In the genomic region with DNA sequence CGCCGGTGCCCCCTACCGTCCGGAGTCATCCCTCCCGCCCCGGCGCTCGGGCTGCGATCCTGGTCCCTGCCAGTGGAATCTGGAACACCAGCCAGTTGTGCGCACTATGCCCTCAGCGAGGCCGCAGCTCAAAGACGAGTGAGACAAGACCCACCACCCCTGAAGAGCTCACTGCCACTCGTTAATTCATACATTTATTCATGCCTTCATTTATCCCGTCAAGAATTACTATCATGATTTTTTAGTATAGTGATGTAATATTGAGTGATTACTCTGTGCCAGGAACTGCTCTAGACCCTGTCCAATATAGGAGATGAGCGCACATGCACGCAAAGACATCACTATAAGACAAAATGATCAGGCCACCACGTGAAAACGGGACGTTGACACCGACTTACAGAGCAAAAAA, we compare ENCODE assay signal across 8 cellular contexts. TPM values are rescaled to one million over a fixed set of nuclear protein-coding genes. Genes with fewer than 3 reads are reported as not detected.
A peak's percentile ranks its signal among the peaks of the same experiment; 100 is the strongest.
DNase-seq lines count a peak whose midpoint lies in the region; ATAC-seq, FAIRE-seq and TF ChIP-seq lines count a peak whose summit lies in the region.

No MANE protein-coding gene starts in this region.

- H2AFZ ChIP-seq in HepG2 (ENCODE audit: low read length): no peak overlapping the region

- POLR2A ChIA-PET in HepG2 (lab: Yijun Ruan, JAX): interaction anchor here (0.6 to 2.0 kb wide), 13 partner anchors 8 to 337 kb away, joined by 3 to 14 read pairs (median 4); a partner anchor contains a TSS

- peaks cover 41% of the 10 kb centered on the region for H3K79me2 ChIP-seq in HepG2 (ENCODE audit: insufficient read depth, low read length)

- H3K9me3 ChIP-seq in HepG2 (ENCODE audit: low read length) (no peaks in the 10 kb centered on the region), subcutaneous abdominal adipose tissue (ENCODE audit: control insufficient read depth in 5 of 5, low read length in 5 of 5) (no peaks in the 10 kb centered on the region)

- H3K27ac ChIP-seq in HepG2 (ENCODE audit: extremely low read length, insufficient read depth, low read length) (peak overlapping the region; percentile 86), subcutaneous abdominal adipose tissue (ENCODE audit: low read depth, low read length) (peak overlapping the region; percentile 92)

- peak; percentile 65 for TF ChIP-seq CTCF in D721Med (IDR thresholded peaks at IDR 0.05; ENCODE audit: insufficient read depth, missing control alignments)
- TF ChIP-seq CTCF in choroid plexus epithelial cell (conservative IDR thresholded peaks at IDR 0.05; ENCODE audit: low read depth, low read length): peak; percentile 77
- peak; percentile 96 for TF ChIP-seq CTCF in HepG2 (CRISPR knock-in tag; IDR thresholded peaks at IDR 0.05)

- FAIRE-seq in D721Med (lab: Jason Lieb, UNC) (no peak), HepG2 (lab: Jason Lieb, UNC) (no peak)

- TF ChIP-seq EP300 in HepG2 (IDR thresholded peaks at IDR 0.05; ENCODE audit: low read depth in 2 of 2, low read length in 2 of 2) (no peak), HepG2 (CRISPR knock-in tag; IDR thresholded peaks at IDR 0.05; ENCODE audit: borderline replicate concordance) (no peak)

- peaks cover 5% of the 10 kb centered on the region; the same call in 1 of the 2 replicates for H4K20me1 ChIP-seq in HepG2 (ENCODE audit: insufficient read depth, low read length)

- CTCF ChIA-PET in HepG2 (lab: Yijun Ruan, JAX; ENCODE audit: low intra/inter-chr PET ratio, low total read pairs): interaction anchor here (0.7 to 3.9 kb wide), 2 partner anchors 328 to 334 kb away, joined by 4 to 53 read pairs; a partner anchor contains a TSS

- no peak for TF ChIP-seq RAD21 in HepG2 (CRISPR knock-in tag; IDR thresholded peaks at IDR 0.05)

- intact Hi-C loops in HepG2 (cut with micrococcal nuclease; ENCODE audit: unreplicated experiment): loop anchor here (5.0 kb wide), 2 partner anchors 52 to 222 kb away; no protein-coding TSS in a partner anchor

- DNase-seq in D721Med (ENCODE audit: insufficient read length, low spot score) (peak; percentile 68), NCI-H460 (ENCODE audit: extremely low read depth, low read depth) (peak; percentile 79), choroid plexus epithelial cell (ENCODE audit: low read depth) (peak; percentile 88), HepG2 (ENCODE audit: low spot score) (no peak), GDM1 (lab: John Stamatoyannopoulos, UW) (no peak)
- no peak for DNase-seq in stimulated activated naive CD4-positive, alpha-beta T cell (lab: John Stamatoyannopoulos, UW)

- ATAC-seq in GM19463 (IDR thresholded peaks at IDR 0.05; ENCODE audit: unreplicated experiment) (peak; percentile 4), HepG2 (peak; percentile 2)

- no peaks in the 10 kb centered on the region; a peak in 1 of 5 replicates for H3K27me3 ChIP-seq in HepG2 (ENCODE audit: control insufficient read depth in 1 of 2, insufficient read depth in 2 of 2, low read length in 2 of 2)
- no peaks in the 10 kb centered on the region for H3K27me3 ChIP-seq in subcutaneous abdominal adipose tissue (ENCODE audit: control insufficient read depth in 5 of 5, insufficient read depth in 4 of 5, low read length in 5 of 5)

- peak overlapping the region; percentile 94 for H3K4me3 ChIP-seq in choroid plexus epithelial cell (ENCODE audit: low read depth, low read length)
- peak overlapping the region in 2 of 3 experiments; percentile 69 to 88; a peak in 3 of 6 replicates for H3K4me3 ChIP-seq in HepG2 (replicated peaks in 1 of 3; ENCODE audit: insufficient read depth in 1 of 3, low read depth in 2 of 3, low read length in 3 of 3)
- peak overlapping the region; percentile 33 to 98 (median 94) for H3K4me3 ChIP-seq in subcutaneous abdominal adipose tissue (ENCODE audit: low read depth in 1 of 5, low read length in 5 of 5)

- no TSS peak for BruUV-seq in HepG2 (replicated peaks; lab: Mats Ljungman, UMichigan)

- 24% methylated on average over 12 of the region's 21 CpGs for WGBS in HepG2 (ENCODE audit: low lambda C conversion rate)

- peak overlapping the region; percentile 87; the same call in 1 of the 2 replicates for H3K9ac ChIP-seq in HepG2 (ENCODE audit: insufficient read depth, low read depth, low read length)
- H3K9ac ChIP-seq in subcutaneous abdominal adipose tissue (ENCODE audit: low read length in 5 of 5): peak overlapping the region in 4 of 5 donors; percentile 20 to 96 (median 88)

- H3K4me1 ChIP-seq in HepG2 (ENCODE audit: insufficient read depth, low read length) (peaks cover 24% of the 10 kb centered on the region), subcutaneous abdominal adipose tissue (ENCODE audit: control insufficient read depth in 5 of 5, insufficient read depth in 5 of 5, low read length in 5 of 5) (peaks cover 2 to 27% (median 23%) of the 10 kb centered on the region in 5 donors)

- peak overlapping the region; percentile 87 for H3K4me2 ChIP-seq in HepG2 (ENCODE audit: low read depth, low read length)

- H3K36me3 ChIP-seq in HepG2 (replicated peaks in 1 of 2; ENCODE audit: control insufficient read depth in 1 of 2, insufficient read depth in 2 of 2, low read length in 2 of 2) (no peaks in the 10 kb centered on the region), subcutaneous abdominal adipose tissue (ENCODE audit: control insufficient read depth in 5 of 5, insufficient read depth in 5 of 5, low read length in 5 of 5) (no peaks in the 10 kb centered on the region)

- TF ChIP-seq POLR2A in HepG2 (IDR thresholded peaks at IDR 0.05; ENCODE audit: insufficient read depth in 1 of 2, low read depth in 2 of 2, low read length in 2 of 2): no peak

- in situ Hi-C loops in HepG2 (cut with HindIII; ENCODE audit: extremely low pct_ligation_motif_present, low pct_unique_long_range_greater_than_20kb): loop anchor here (5.0 to 25.0 kb wide), 2 partner anchors 332 to 562 kb away; no protein-coding TSS in a partner anchor

TF ChIP-seq in HepG2, 621 proteins besides CTCF, POLR2A, EP300 and RAD21 (continues in another document):
- TF ChIP-seq ONECUT2 (CRISPR knock-in tag; IDR thresholded peaks at IDR 0.05): no peak
- no peak for TF ChIP-seq ARID2 (CRISPR knock-in tag; IDR thresholded peaks at IDR 0.05; ENCODE audit: borderline replicate concordance)
- no peak for TF ChIP-seq IKZF4 (CRISPR knock-in tag; IDR thresholded peaks at IDR 0.05; ENCODE audit: borderline replicate concordance, low read depth, not compliant biosample characterization)
- no peak for TF ChIP-seq PHB2 (IDR thresholded peaks at IDR 0.05; ENCODE audit: partially characterized antibody)
- TF ChIP-seq, protein P1, sequence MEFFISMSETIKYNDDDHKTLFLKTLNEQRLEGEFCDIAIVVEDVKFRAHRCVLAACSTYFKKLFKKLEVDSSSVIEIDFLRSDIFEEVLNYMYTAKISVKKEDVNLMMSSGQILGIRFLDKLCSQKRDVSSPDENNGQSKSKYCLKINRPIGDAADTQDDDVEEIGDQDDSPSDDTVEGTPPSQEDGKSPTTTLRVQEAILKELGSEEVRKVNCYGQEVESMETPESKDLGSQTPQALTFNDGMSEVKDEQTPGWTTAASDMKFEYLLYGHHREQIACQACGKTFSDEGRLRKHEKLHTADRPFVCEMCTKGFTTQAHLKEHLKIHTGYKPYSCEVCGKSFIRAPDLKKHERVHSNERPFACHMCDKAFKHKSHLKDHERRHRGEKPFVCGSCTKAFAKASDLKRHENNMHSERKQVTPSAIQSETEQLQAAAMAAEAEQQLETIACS (CRISPR knock-in tag; IDR thresholded peaks at IDR 0.05): no peak
- TF ChIP-seq PHF21A (CRISPR knock-in tag; IDR thresholded peaks at IDR 0.05): no peak
- TF ChIP-seq, protein P2, sequence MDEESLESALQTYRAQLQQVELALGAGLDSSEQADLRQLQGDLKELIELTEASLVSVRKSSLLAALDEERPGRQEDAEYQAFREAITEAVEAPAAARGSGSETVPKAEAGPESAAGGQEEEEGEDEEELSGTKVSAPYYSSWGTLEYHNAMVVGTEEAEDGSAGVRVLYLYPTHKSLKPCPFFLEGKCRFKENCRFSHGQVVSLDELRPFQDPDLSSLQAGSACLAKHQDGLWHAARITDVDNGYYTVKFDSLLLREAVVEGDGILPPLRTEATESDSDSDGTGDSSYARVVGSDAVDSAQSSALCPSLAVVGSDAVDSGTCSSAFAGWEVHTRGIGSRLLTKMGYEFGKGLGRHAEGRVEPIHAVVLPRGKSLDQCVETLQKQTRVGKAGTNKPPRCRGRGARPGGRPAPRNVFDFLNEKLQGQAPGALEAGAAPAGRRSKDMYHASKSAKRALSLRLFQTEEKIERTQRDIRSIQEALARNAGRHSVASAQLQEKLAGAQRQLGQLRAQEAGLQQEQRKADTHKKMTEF (CRISPR knock-in tag; IDR thresholded peaks at IDR 0.05): 0 out of 2 replicates have a peak, but pooled peaks have one; percentile 5
- no peak for TF ChIP-seq ASH2L (IDR thresholded peaks at IDR 0.05; ENCODE audit: insufficient read length, low read depth, low read length)

RNA-seq across cellular contexts. Expression of a gene that starts 0.3 kb away (rescaled TPM):
- 143 and 180 TPM in 2 replicates for total RNA-seq in NCI-H460 (2014; rRNA removed; shearing (Covaris generic))
- 411 and 502 TPM in 2 replicates for polyA plus RNA-seq in NCI-H460 (2014; cell fraction: nucleus; rRNA removed)
- 70.6 and 115 TPM in 2 replicates for total RNA-seq in HepG2 (2016; rRNA removed; fragmentation: Illumina TruSeq; extraction: Trizol)
- 24.6 and 24.8 TPM in 2 replicates for total RNA-seq in HepG2 (2016; cell fraction: cytosol; rRNA removed; fragmentation: Illumina TruSeq; extraction: Trizol; ENCODE audit: low read depth)
- total RNA-seq in HepG2 (2016; cell fraction: insoluble cytoplasmic fraction; rRNA removed; fragmentation: Illumina TruSeq; extraction: Trizol): 69.7 and 111 TPM in 2 replicates
- 32.2 and 33.8 TPM in 2 replicates for total RNA-seq in HepG2 (2016; cell fraction: membrane; rRNA removed; fragmentation: Illumina TruSeq; extraction: Trizol)
- total RNA-seq in HepG2 (2016; cell fraction: nucleus; rRNA removed; fragmentation: Illumina TruSeq; extraction: Trizol): 56.8 and 65.8 TPM in 2 replicates
- polyA plus RNA-seq in HepG2 (2011; rRNA removed): 30.4 and 44.2 TPM in 2 replicates
- 21.1 and 23.7 TPM in 2 replicates for polyA plus RNA-seq in HepG2 (2011; cell fraction: cytosol; rRNA removed)
- 22.6 and 27.9 TPM in 2 replicates for polyA plus RNA-seq in HepG2 (2011; cell fraction: nucleus; rRNA removed)
- polyA plus RNA-seq in HepG2 (2012): 27.0 and 31.7 TPM in 2 replicates
- 21.8 and 22.0 TPM in 2 replicates for polyA plus RNA-seq in HepG2 (2016; cell fraction: cytosol; fragmentation: Illumina TruSeq; extraction: Trizol; ENCODE audit: low read depth)
- 89.5 and 107 TPM in 2 replicates for polyA plus RNA-seq in HepG2 (2016; cell fraction: insoluble cytoplasmic fraction; fragmentation: Illumina TruSeq; extraction: Trizol; ENCODE audit: low read depth)
- 25.6 TPM in 2 replicates for polyA plus RNA-seq in HepG2 (2016; cell fraction: membrane; fragmentation: Illumina TruSeq; extraction: Trizol; ENCODE audit: low read depth)
- 42.7 and 46.9 TPM in 2 replicates for polyA plus RNA-seq in HepG2 (2016; cell fraction: nucleus; fragmentation: Illumina TruSeq; extraction: Trizol; ENCODE audit: insufficient read depth, low read depth)
- 40.9 and 61.3 TPM in 2 replicates for polyA minus RNA-seq in HepG2 (2011; rRNA and poly(A)+ RNA removed; ENCODE audit: low replicate concordance)
- polyA minus RNA-seq in HepG2 (2011; cell fraction: cytosol; rRNA and poly(A)+ RNA removed): 22.9 and 50.5 TPM in 2 replicates
- 103 and 129 TPM in 2 replicates for polyA minus RNA-seq in HepG2 (2011; cell fraction: nucleus; rRNA and poly(A)+ RNA removed)

Comparison
In these comparisons a context has a peak if more than half of its experiments do, and no peak if none do; other contexts are left out.
1. DNase-seq: peak in D721Med (single experiment), NCI-H460 (single experiment) and choroid plexus epithelial cell (single experiment); none in HepG2 (single experiment), GDM1 (single experiment) and stimulated activated naive CD4-positive, alpha-beta T cell (0 of 6).
2. Peak in every context shown above with its lines, with median percentiles within 50 percentile points of each other: CTCF ChIP-seq and H3K4me3 ChIP-seq.